In genomic region chr11:68610452-68611116, GRCh38 we compare ENCODE assay signal across 11 cellular contexts.
DNase-seq lines count a peak whose midpoint lies in the region; ATAC-seq and TF ChIP-seq lines count a peak whose summit lies in the region.
"Had no signal": no experiment of that assay in that cellular context is flagged by ENCODE, and none has a peak within 500 bp of the region (broad histone marks: within the 10 kb centered on the region; RNA-seq: fewer than 3 reads in every experiment).

No MANE protein-coding gene starts in this region.

- H3K23ac ChIP-seq in neuronal stem cell (ENCODE audit: low read depth, low read length, poor library complexity): no peak overlapping the region

- H3K9me3 ChIP-seq in mammary epithelial cell (replicated peaks; ENCODE audit: insufficient read depth, low read length) (no peaks in the 10 kb centered on the region), testis (no peaks in the 10 kb centered on the region), neuronal stem cell (replicated peaks in 1 of 2; ENCODE audit: control insufficient read depth in 2 of 2, insufficient read depth in 1 of 2, low read depth in 1 of 2, low read length in 2 of 2) (peaks cover 0 to 7% of the 10 kb centered on the region in 2 donors)

- DNase-seq in MCF 10A (ENCODE audit: unreplicated experiment) (no peak), mammary epithelial cell (no peak), fibroblast of villous mesenchyme (ENCODE audit: low read depth) (no peak), testis (peak; percentile 38), neuronal stem cell (ENCODE audit: low spot score) (no peak)
- DNase-seq in central memory CD4-positive, alpha-beta T cell: no peak
- DNase-seq in activated CD8-positive, alpha-beta memory T cell treated with anti-CD3 and anti-CD28 coated beads, Interleukin-2, amount 10 ng/mL, durations not matched to agents 7 days and 5 days: no peak
- DNase-seq: NCI-H2171 treated with DMSO at 0.1 percent for 48 hours had no signal

- H3K4me1 ChIP-seq in mammary epithelial cell (ENCODE audit: insufficient read depth, low read length): no peaks in the 10 kb centered on the region
- no peaks in the 10 kb centered on the region for H3K4me1 ChIP-seq in testis
- H3K4me1 ChIP-seq in neuronal stem cell (ENCODE audit: control insufficient read depth in 2 of 2, insufficient read depth in 1 of 2, low read depth in 1 of 2, low read length in 2 of 2): peaks cover 0 to 2% of the 10 kb centered on the region in 2 donors

- BruUV-seq in MCF 10A (replicated peaks; lab: Mats Ljungman, UMichigan) (no TSS peak), mammary epithelial cell (replicated peaks; lab: Mats Ljungman, UMichigan) (no TSS peak)

- TF ChIP-seq CTCF in MCF 10A (IDR thresholded peaks at IDR 0.05; ENCODE audit: unreplicated experiment) (peak; percentile 11), mammary epithelial cell (conservative IDR thresholded peaks at IDR 0.05 in 1 of 2, IDR thresholded peaks at IDR 0.05 in 1 of 2; ENCODE audit: extremely low read depth in 1 of 2, insufficient read depth in 1 of 2, low read depth in 1 of 2, low read length in 2 of 2) (peak in 1 of 2 donors; percentile 27), VCaP (conservative IDR thresholded peaks at IDR 0.05) (peak; percentile 59), fibroblast of villous mesenchyme (IDR thresholded peaks at IDR 0.05; ENCODE audit: insufficient read depth, low read depth, low read length) (peak; percentile 25), testis (IDR thresholded peaks at IDR 0.05) (peak in 1 of 3 experiments; percentile 25)

- H3K36me3 Mint-ChIP-seq in MCF 10A (ENCODE audit: insufficient read depth, unreplicated experiment): peaks cover 88% of the 10 kb centered on the region
- peaks cover 42% of the 10 kb centered on the region for H3K36me3 Mint-ChIP-seq in activated CD8-positive, alpha-beta memory T cell treated with anti-CD3 and anti-CD28 coated beads, Interleukin-2, amount 10 ng/mL, durations not matched to agents 7 days and 5 days

- no peaks in the 10 kb centered on the region for H3K27me3 Mint-ChIP-seq in MCF 10A (ENCODE audit: insufficient read depth, unreplicated experiment)
- H3K27me3 Mint-ChIP-seq in activated CD8-positive, alpha-beta memory T cell treated with anti-CD3 and anti-CD28 coated beads, Interleukin-2, amount 10 ng/mL, durations not matched to agents 7 days and 5 days: no peaks in the 10 kb centered on the region
- H3K27me3 Mint-ChIP-seq: activated naive CD4-positive, alpha-beta T cell treated with anti-CD3 and anti-CD28 coated beads, Interleukin-2, amount 50 U/mL, for 24 hours had no signal

- no peaks in the 10 kb centered on the region for H3K9me3 Mint-ChIP-seq in MCF 10A (ENCODE audit: unreplicated experiment)
- H3K9me3 Mint-ChIP-seq in activated CD8-positive, alpha-beta memory T cell treated with anti-CD3 and anti-CD28 coated beads, Interleukin-2, amount 10 ng/mL, durations not matched to agents 7 days and 5 days (ENCODE audit: low read depth): no peaks in the 10 kb centered on the region
- H3K9me3 Mint-ChIP-seq: activated naive CD4-positive, alpha-beta T cell treated with anti-CD3 and anti-CD28 coated beads, Interleukin-2, amount 50 U/mL, for 24 hours had no signal

- H3K27me3 ChIP-seq in mammary epithelial cell (ENCODE audit: insufficient read depth, low read length) (no peaks in the 10 kb centered on the region), testis (no peaks in the 10 kb centered on the region), neuronal stem cell (ENCODE audit: control insufficient read depth in 3 of 3, insufficient read depth in 3 of 3, low read depth in 1 of 3, low read length in 3 of 3) (no peaks in the 10 kb centered on the region)

- H2AK5ac ChIP-seq in neuronal stem cell (ENCODE audit: low read depth, low read length): no peak overlapping the region

- H3K14ac ChIP-seq in neuronal stem cell (ENCODE audit: low read length): no peak overlapping the region

- H2AFZ ChIP-seq in mammary epithelial cell (ENCODE audit: low read depth, low read length): no peak overlapping the region
- H2AFZ ChIP-seq in neuronal stem cell (ENCODE audit: low read length): no peak overlapping the region

- no peak overlapping the region for H3K27ac ChIP-seq in mammary epithelial cell (ENCODE audit: insufficient read depth, low read depth, low read length)
- H3K27ac ChIP-seq in VCaP: no peak overlapping the region
- H3K27ac ChIP-seq in testis: no peak overlapping the region
- no peak overlapping the region for H3K27ac ChIP-seq in neuronal stem cell (replicated peaks; ENCODE audit: low read length)
- H3K27ac ChIP-seq: SK-N-MC had no signal

- H2BK15ac ChIP-seq in neuronal stem cell (ENCODE audit: low read length): no peak overlapping the region

- ATAC-seq in activated CD8-positive, alpha-beta memory T cell treated with anti-CD3 and anti-CD28 coated beads, Interleukin-2, amount 10 ng/mL, durations not matched to agents 7 days and 5 days: no peak

- no peak overlapping the region for H4K91ac ChIP-seq in neuronal stem cell (ENCODE audit: low read depth, low read length, poor library complexity)

- H2BK5ac ChIP-seq in neuronal stem cell (ENCODE audit: low read length): no peak overlapping the region

- POLR2A ChIA-PET in MCF 10A (lab: Yijun Ruan, JAX): interaction anchor here (1.2 to 1.3 kb wide), 2 partner anchors 9 to 14 kb away, joined by 3 read pairs; no protein-coding TSS in a partner anchor

- no peak overlapping the region for H2BK12ac ChIP-seq in neuronal stem cell (ENCODE audit: low read length)

- H3K4me1 Mint-ChIP-seq in MCF 10A (ENCODE audit: insufficient read depth, unreplicated experiment): no peaks in the 10 kb centered on the region
- H3K4me1 Mint-ChIP-seq in activated CD8-positive, alpha-beta memory T cell treated with anti-CD3 and anti-CD28 coated beads, Interleukin-2, amount 10 ng/mL, durations not matched to agents 7 days and 5 days: no peaks in the 10 kb centered on the region
- H3K4me1 Mint-ChIP-seq: activated naive CD4-positive, alpha-beta T cell treated with anti-CD3 and anti-CD28 coated beads, Interleukin-2, amount 50 U/mL, for 24 hours had no signal

- H3K9ac ChIP-seq in mammary epithelial cell (ENCODE audit: insufficient read depth, low read length) (no peak overlapping the region), neuronal stem cell (ENCODE audit: low read depth, low read length, poor library complexity) (no peak overlapping the region)

- H2BK120ac ChIP-seq in neuronal stem cell (ENCODE audit: low read depth, low read length): no peak overlapping the region

- CTCF ChIA-PET in MCF 10A (lab: Yijun Ruan, JAX): interaction anchor here (1.1 to 1.2 kb wide), 2 partner anchors 233 to 480 kb away, joined by 3 to 4 read pairs; no protein-coding TSS in a partner anchor
- CTCF ChIA-PET in mammary epithelial cell (lab: Charles Lee; ENCODE audit: low non-redundant PET): no interaction called here
- CTCF ChIA-PET in activated CD8-positive, alpha-beta memory T cell treated with anti-CD3 and anti-CD28 coated beads, Interleukin-2, amount 10 ng/mL, durations not matched to agents 7 days and 5 days (lab: Charles Lee): interaction anchor here (0.9 to 1.3 kb wide), 2 partner anchors 9 to 233 kb away, joined by 3 to 5 read pairs; no protein-coding TSS in a partner anchor

- in situ Hi-C loops in mammary epithelial cell (cut with MboI; ENCODE audit: low sequenced_read_pairs in 2 of 2): no loop called here

- no peak overlapping the region for H4K8ac ChIP-seq in neuronal stem cell (ENCODE audit: low read depth, low read length)

- 0% methylated on average over 1 of the region's 1 CpG for WGBS in mammary epithelial cell (ENCODE audit: low coverage, missing lambda C conversion rate)
- WGBS in testis, 2 donors: 38 to 67% methylated on average over 1 of the region's 1 CpG
- no CpG with 5 or more reads among the region's 1 CpG for WGBS in neuronal stem cell (ENCODE audit: extremely low coverage in 2 of 2, insufficient read length in 2 of 2, insufficient replicate concordance in 1 of 2), 2 donors

- intact Hi-C loops in MCF 10A (cut with micrococcal nuclease): no loop called here
- intact Hi-C loops in mammary epithelial cell (cut with micrococcal nuclease): loop anchor here (5.0 kb wide), 1 partner anchor 232 kb away; the partner anchor contains the start of gene CPT1A
- intact Hi-C loops in testis (cut with DNase I; ENCODE audit: low total_unique reads): no loop called here

- TF ChIP-seq POLR2A in testis (IDR thresholded peaks at IDR 0.05): no peak

- H3K4me2 ChIP-seq in mammary epithelial cell (ENCODE audit: insufficient read depth, low read depth, low read length) (no peak overlapping the region), neuronal stem cell (ENCODE audit: insufficient read depth, low read length, poor library complexity, severe bottlenecking) (no peak overlapping the region)

- dilution Hi-C loops in mammary epithelial cell (cut with HindIII; ENCODE audit: low sequenced_read_pairs): no loop called here

- H3K4me3 ChIP-seq in mammary epithelial cell (replicated peaks in 1 of 3; ENCODE audit: insufficient read depth in 1 of 3, low read depth in 2 of 3, low read length in 3 of 3): no peak overlapping the region
- H3K4me3 ChIP-seq in fibroblast of villous mesenchyme (ENCODE audit: low read depth, low read length): no peak overlapping the region
- H3K4me3 ChIP-seq in testis: no peak overlapping the region
- H3K4me3 ChIP-seq in neuronal stem cell (ENCODE audit: low read length in 2 of 2): no peak overlapping the region
- H3K4me3 ChIP-seq: SK-N-MC had no signal

- H3K79me2 ChIP-seq in mammary epithelial cell (ENCODE audit: insufficient read depth, low read length): no peaks in the 10 kb centered on the region

- no peaks in the 10 kb centered on the region for H4K20me1 ChIP-seq in mammary epithelial cell (ENCODE audit: insufficient read depth, low read length)

- H3K27ac Mint-ChIP-seq in MCF 10A (ENCODE audit: low read depth, unreplicated experiment): no peak overlapping the region
- H3K27ac Mint-ChIP-seq in activated CD8-positive, alpha-beta memory T cell treated with anti-CD3 and anti-CD28 coated beads, Interleukin-2, amount 10 ng/mL, durations not matched to agents 7 days and 5 days: no peak overlapping the region
- H3K27ac Mint-ChIP-seq: activated naive CD4-positive, alpha-beta T cell treated with anti-CD3 and anti-CD28 coated beads, Interleukin-2, amount 50 U/mL, for 24 hours had no signal

- H3K4ac ChIP-seq in neuronal stem cell (ENCODE audit: low read length): no peak overlapping the region

- peaks cover 28% of the 10 kb centered on the region for H3K36me3 ChIP-seq in mammary epithelial cell (ENCODE audit: insufficient read depth, low read length)
- H3K36me3 ChIP-seq in testis (ENCODE audit: low read depth, missing control alignments): peaks cover 1% of the 10 kb centered on the region
- H3K36me3 ChIP-seq in neuronal stem cell (replicated peaks in 1 of 2; ENCODE audit: control insufficient read depth in 2 of 2, insufficient read depth in 2 of 2, low read length in 2 of 2): peaks cover 43 to 100% of the 10 kb centered on the region in 2 donors

- no peak overlapping the region for H3K18ac ChIP-seq in neuronal stem cell (ENCODE audit: low read length)

- no peaks in the 10 kb centered on the region for H3K79me1 ChIP-seq in neuronal stem cell (ENCODE audit: low read depth, low read length)

- H3K4me3 Mint-ChIP-seq in MCF 10A (ENCODE audit: unreplicated experiment): no peak overlapping the region
- no peak overlapping the region for H3K4me3 Mint-ChIP-seq in activated CD8-positive, alpha-beta memory T cell treated with anti-CD3 and anti-CD28 coated beads, Interleukin-2, amount 10 ng/mL, durations not matched to agents 7 days and 5 days
- H3K4me3 Mint-ChIP-seq: activated naive CD4-positive, alpha-beta T cell treated with anti-CD3 and anti-CD28 coated beads, Interleukin-2, amount 50 U/mL, for 24 hours had no signal
